Comparison of ENCODE assay signal across 2 cellular contexts in the genomic region with DNA sequence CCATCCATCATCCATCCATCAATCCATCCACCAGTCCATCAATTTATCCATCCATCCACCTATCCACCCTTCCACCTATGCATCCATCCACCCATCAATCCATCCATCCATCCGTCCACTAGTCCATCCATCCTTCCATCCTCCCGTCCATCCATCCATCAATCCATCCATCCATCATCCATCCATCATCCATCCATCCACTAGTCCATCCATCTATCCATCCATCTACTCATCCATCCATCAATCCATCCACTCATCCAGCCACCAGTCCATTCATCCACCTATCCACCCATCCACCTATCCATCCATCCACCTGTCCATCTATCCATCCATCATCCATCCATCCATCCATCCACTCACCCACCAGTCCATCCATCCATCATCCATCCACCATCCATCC.
TF ChIP-seq lines count a peak whose summit lies in the region.

No MANE protein-coding gene starts in this region.

TF ChIP-seq in HepG2, 621 proteins besides CTCF, POLR2A, EP300 and RAD21:
- TF ChIP-seq SNAPC2 (CRISPR knock-in tag; IDR thresholded peaks at IDR 0.05) (no peak), ARNT (IDR thresholded peaks at IDR 0.05) (peak; percentile 47; the same call in 1 of the 2 replicates), PLRG1 (conservative IDR thresholded peaks at IDR 0.05) (0 out of 2 replicates have a peak, but pooled peaks have one; percentile 55), ZNF143 (CRISPR knock-in tag; IDR thresholded peaks at IDR 0.05) (no peak), ZNF619 (CRISPR knock-in tag; IDR thresholded peaks at IDR 0.05) (no peak)

TF ChIP-seq in IMR-90, 13 proteins besides CTCF, POLR2A, EP300 and RAD21:
- no peak for TF ChIP-seq CEBPB (IDR thresholded peaks at IDR 0.05; ENCODE audit: low read depth, low read length)
- TF ChIP-seq, protein P1, sequence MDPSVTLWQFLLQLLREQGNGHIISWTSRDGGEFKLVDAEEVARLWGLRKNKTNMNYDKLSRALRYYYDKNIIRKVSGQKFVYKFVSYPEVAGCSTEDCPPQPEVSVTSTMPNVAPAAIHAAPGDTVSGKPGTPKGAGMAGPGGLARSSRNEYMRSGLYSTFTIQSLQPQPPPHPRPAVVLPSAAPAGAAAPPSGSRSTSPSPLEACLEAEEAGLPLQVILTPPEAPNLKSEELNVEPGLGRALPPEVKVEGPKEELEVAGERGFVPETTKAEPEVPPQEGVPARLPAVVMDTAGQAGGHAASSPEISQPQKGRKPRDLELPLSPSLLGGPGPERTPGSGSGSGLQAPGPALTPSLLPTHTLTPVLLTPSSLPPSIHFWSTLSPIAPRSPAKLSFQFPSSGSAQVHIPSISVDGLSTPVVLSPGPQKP (IDR thresholded peaks at IDR 0.05; ENCODE audit: borderline replicate concordance, low read depth, low read length): no peak
- TF ChIP-seq RFX5 (IDR thresholded peaks at IDR 0.05; ENCODE audit: low read depth, low read length): no peak
- no peak for TF ChIP-seq SMC3 (IDR thresholded peaks at IDR 0.05; ENCODE audit: low read depth, low read length)
- no peak for TF ChIP-seq MAZ (IDR thresholded peaks at IDR 0.05; ENCODE audit: borderline replicate concordance, low read depth, low read length)
- TF ChIP-seq NFE2L2 (IDR thresholded peaks at IDR 0.05; ENCODE audit: low read depth, low read length): no peak
- TF ChIP-seq, protein P2, sequence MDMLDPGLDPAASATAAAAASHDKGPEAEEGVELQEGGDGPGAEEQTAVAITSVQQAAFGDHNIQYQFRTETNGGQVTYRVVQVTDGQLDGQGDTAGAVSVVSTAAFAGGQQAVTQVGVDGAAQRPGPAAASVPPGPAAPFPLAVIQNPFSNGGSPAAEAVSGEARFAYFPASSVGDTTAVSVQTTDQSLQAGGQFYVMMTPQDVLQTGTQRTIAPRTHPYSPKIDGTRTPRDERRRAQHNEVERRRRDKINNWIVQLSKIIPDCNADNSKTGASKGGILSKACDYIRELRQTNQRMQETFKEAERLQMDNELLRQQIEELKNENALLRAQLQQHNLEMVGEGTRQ (IDR thresholded peaks at IDR 0.05; ENCODE audit: low read depth, low read length): no peak
- no peak for TF ChIP-seq FOS (IDR thresholded peaks at IDR 0.05; ENCODE audit: low read depth, low read length)
